1 cellular context compared by ENCODE assay signal in the genomic region with DNA sequence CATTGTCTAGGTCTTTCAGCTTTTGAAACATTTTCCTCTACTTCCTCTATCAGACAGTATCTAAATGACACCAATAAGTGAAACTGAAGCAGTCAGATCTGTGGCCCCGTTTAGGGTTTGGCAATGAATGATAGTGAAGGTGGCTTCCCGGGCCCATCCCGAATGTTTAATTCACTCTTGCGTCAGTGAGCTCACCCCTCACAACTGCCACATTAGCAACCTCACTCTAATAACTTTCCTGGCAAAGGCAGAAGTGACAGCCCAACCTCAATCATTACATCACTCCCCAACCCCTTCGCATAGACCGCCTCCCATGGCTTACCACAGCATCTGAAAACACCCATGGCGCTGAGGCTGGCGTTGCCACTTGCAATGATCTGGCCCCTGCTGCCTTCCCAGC.
TF ChIP-seq lines count a peak whose summit lies in the region.

No MANE protein-coding gene starts in this region.

TF ChIP-seq in HepG2, 621 proteins besides CTCF, POLR2A, EP300 and RAD21 (continued from another document):
- TF ChIP-seq, protein P1, sequence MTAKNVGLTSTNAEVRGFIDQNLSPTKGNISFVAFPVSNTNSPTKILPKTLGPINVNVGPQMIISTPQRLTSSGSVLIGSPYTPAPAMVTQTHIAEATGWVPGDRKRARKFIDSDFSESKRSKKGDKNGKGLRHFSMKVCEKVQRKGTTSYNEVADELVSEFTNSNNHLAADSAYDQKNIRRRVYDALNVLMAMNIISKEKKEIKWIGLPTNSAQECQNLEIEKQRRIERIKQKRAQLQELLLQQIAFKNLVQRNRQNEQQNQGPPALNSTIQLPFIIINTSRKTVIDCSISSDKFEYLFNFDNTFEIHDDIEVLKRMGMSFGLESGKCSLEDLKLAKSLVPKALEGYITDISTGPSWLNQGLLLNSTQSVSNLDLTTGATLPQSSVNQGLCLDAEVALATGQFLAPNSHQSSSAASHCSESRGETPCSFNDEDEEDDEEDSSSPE (CRISPR knock-in tag; IDR thresholded peaks at IDR 0.05): no peak
- TF ChIP-seq POLR2G (IDR thresholded peaks at IDR 0.05; ENCODE audit: low read depth, low read length): no peak
- no peak for TF ChIP-seq ERF (CRISPR knock-in tag; IDR thresholded peaks at IDR 0.05)
- no peak for TF ChIP-seq ZNF660 (CRISPR knock-in tag; IDR thresholded peaks at IDR 0.05; ENCODE audit: borderline replicate concordance, low read depth)
- no peak for TF ChIP-seq ZNF570 (CRISPR knock-in tag; IDR thresholded peaks at IDR 0.05; ENCODE audit: borderline replicate concordance)
- no peak for TF ChIP-seq SIN3A (IDR thresholded peaks at IDR 0.05; ENCODE audit: borderline replicate concordance, low read depth, low read length)
- no peak for TF ChIP-seq ZBTB1 (CRISPR knock-in tag; IDR thresholded peaks at IDR 0.05; ENCODE audit: borderline replicate concordance)
- TF ChIP-seq SRY (CRISPR knock-in tag; IDR thresholded peaks at IDR 0.05): no peak
- TF ChIP-seq HNRNPL (IDR thresholded peaks at IDR 0.05; ENCODE audit: low read depth, low read length): no peak
